In genomic region chr9:136694865-136695247, GRCh38 we compare ENCODE assay signal across 14 cellular contexts. TPM values are rescaled to one million over a fixed set of nuclear protein-coding genes. Genes with fewer than 3 reads are reported as not detected.
DNase-seq lines count a peak whose midpoint lies in the region; ATAC-seq and TF ChIP-seq lines count a peak whose summit lies in the region.
"Had no signal": no experiment of that assay in that cellular context is flagged by ENCODE, and none has a peak within 500 bp of the region (broad histone marks: within the 10 kb centered on the region; RNA-seq: fewer than 3 reads in every experiment).

No MANE protein-coding gene starts in this region.

- no peak for TF ChIP-seq POLR2A in HCT116 (IDR thresholded peaks at IDR 0.05; ENCODE audit: borderline replicate concordance, extremely low read depth, insufficient read depth, insufficient read length)
- no peak for TF ChIP-seq POLR2A in breast epithelium (IDR thresholded peaks at IDR 0.05)

- no peaks in the 10 kb centered on the region for H3K27me3 ChIP-seq in HCT116 (ENCODE audit: insufficient read depth, low read length)
- H3K27me3 ChIP-seq in breast epithelium: no peaks in the 10 kb centered on the region
- peaks cover 0 to 45% (median 0%) of the 10 kb centered on the region in 3 experiments for H3K27me3 ChIP-seq in neuronal stem cell (ENCODE audit: control insufficient read depth in 3 of 3, insufficient read depth in 3 of 3, low read depth in 1 of 3, low read length in 3 of 3)

- peak overlapping the region; percentile 54 for H2BK15ac ChIP-seq in neuronal stem cell (ENCODE audit: low read length)

- no peaks in the 10 kb centered on the region for H3K9me2 ChIP-seq in HCT116 (ENCODE audit: insufficient read depth)

- H3K9ac ChIP-seq in HCT116 (ENCODE audit: low read length) (peak overlapping the region; percentile 74), neuronal stem cell (ENCODE audit: low read depth, low read length, poor library complexity) (no peak overlapping the region)

- POLR2A ChIA-PET in HCT116 (lab: Charles Lee): no interaction called here

- CTCF ChIA-PET in HCT116 (lab: Charles Lee): interaction anchor here (1.1 to 1.2 kb wide), 2 partner anchors 60 to 210 kb away, joined by 3 read pairs; no protein-coding TSS in a partner anchor

- no peak overlapping the region for H3K4me3 ChIP-seq in HCT116 (replicated peaks in 1 of 2; ENCODE audit: low read depth in 1 of 2, low read length in 2 of 2)
- H3K4me3 ChIP-seq in breast epithelium: no peak overlapping the region
- no peak overlapping the region for H3K4me3 ChIP-seq in neuronal stem cell (ENCODE audit: low read length in 2 of 2)

- H3K36me3 Mint-ChIP-seq in endothelial cell (ENCODE audit: low read depth, unreplicated experiment): no peaks in the 10 kb centered on the region
- H3K36me3 Mint-ChIP-seq: CD4-positive, alpha-beta memory T cell had no signal

- no peak overlapping the region for H4K8ac ChIP-seq in neuronal stem cell (ENCODE audit: low read depth, low read length)

- H3K23ac ChIP-seq in neuronal stem cell (ENCODE audit: low read depth, low read length, poor library complexity): no peak overlapping the region

- ATAC-seq in HCT116 (no peak), HG02642 (IDR thresholded peaks at IDR 0.05; ENCODE audit: poor library complexity, unreplicated experiment) (no peak)

- peaks cover 5% of the 10 kb centered on the region for H3K79me1 ChIP-seq in neuronal stem cell (ENCODE audit: low read depth, low read length)

- RAD21 ChIA-PET in HCT116 (lab: Charles Lee; ENCODE audit: low non-redundant PET in 1 of 2, low total read pairs in 2 of 2, uncharacterized antibody in 2 of 2, unreplicated experiment in 2 of 2): no interaction called here

- H2AFZ ChIP-seq in HCT116 (ENCODE audit: low read depth, low read length, poor library complexity, severe bottlenecking) (no peak overlapping the region), neuronal stem cell (ENCODE audit: low read length) (no peak overlapping the region)

- H3K4me2 ChIP-seq in HCT116 (ENCODE audit: low read length) (peak overlapping the region; percentile 98), neuronal stem cell (ENCODE audit: insufficient read depth, low read length, poor library complexity, severe bottlenecking) (no peak overlapping the region)

- no peak for TF ChIP-seq RAD21 in HCT116 (IDR thresholded peaks at IDR 0.05; ENCODE audit: low read depth)

- H3K18ac ChIP-seq in neuronal stem cell (ENCODE audit: low read length): no peak overlapping the region

- H3K27me3 Mint-ChIP-seq in endothelial cell (ENCODE audit: unreplicated experiment): peaks cover 4% of the 10 kb centered on the region

- H3K36me3 ChIP-seq in HCT116 (ENCODE audit: control insufficient read depth in 1 of 2, insufficient read depth in 2 of 2, low read length in 2 of 2) (no peaks in the 10 kb centered on the region), breast epithelium (no peaks in the 10 kb centered on the region), neuronal stem cell (replicated peaks in 1 of 2; ENCODE audit: control insufficient read depth in 2 of 2, insufficient read depth in 2 of 2, low read length in 2 of 2) (no peaks in the 10 kb centered on the region)

- H3K4me1 ChIP-seq in HCT116 (ENCODE audit: control insufficient read depth in 1 of 2, insufficient read depth in 2 of 2, low read length in 2 of 2) (peaks cover 50 to 77% of the 10 kb centered on the region in 2 experiments), breast epithelium (no peaks in the 10 kb centered on the region), neuronal stem cell (ENCODE audit: control insufficient read depth in 2 of 2, insufficient read depth in 1 of 2, low read depth in 1 of 2, low read length in 2 of 2) (peaks cover 15 to 22% of the 10 kb centered on the region in 2 donors)

- H2BK120ac ChIP-seq in neuronal stem cell (ENCODE audit: low read depth, low read length): no peak overlapping the region

- H3K4ac ChIP-seq in neuronal stem cell (ENCODE audit: low read length): no peak overlapping the region

- no TSS peak for BruUV-seq in HCT116 (replicated peaks; lab: Mats Ljungman, UMichigan)

- H3K27ac Mint-ChIP-seq in endothelial cell (ENCODE audit: unreplicated experiment): no peak overlapping the region
- H3K27ac Mint-ChIP-seq: CD4-positive, alpha-beta memory T cell had no signal

- no peaks in the 10 kb centered on the region for H3K9me3 ChIP-seq in HCT116 (ENCODE audit: control insufficient read depth in 1 of 2, insufficient read depth in 1 of 2, low read depth in 1 of 2, low read length in 2 of 2)
- H3K9me3 ChIP-seq in breast epithelium: no peaks in the 10 kb centered on the region
- no peaks in the 10 kb centered on the region for H3K9me3 ChIP-seq in neuronal stem cell (replicated peaks in 1 of 2; ENCODE audit: control insufficient read depth in 2 of 2, insufficient read depth in 1 of 2, low read depth in 1 of 2, low read length in 2 of 2)

- no CpG with 5 or more reads among the region's 11 CpGs for WGBS in neuronal stem cell (ENCODE audit: extremely low coverage in 2 of 2, insufficient read length in 2 of 2, insufficient replicate concordance in 1 of 2), 2 donors

- no peak overlapping the region for H3K14ac ChIP-seq in neuronal stem cell (ENCODE audit: low read length)

- H3K9me3 Mint-ChIP-seq in endothelial cell (ENCODE audit: unreplicated experiment): no peaks in the 10 kb centered on the region
- H3K9me3 Mint-ChIP-seq: CD4-positive, alpha-beta memory T cell had no signal

- peak overlapping the region; percentile 75 for H2BK5ac ChIP-seq in neuronal stem cell (ENCODE audit: low read length)

- DNase-seq in HCT116 (ENCODE audit: low read depth, low spot score) (no peak), breast epithelium (ENCODE audit: low spot score in 2 of 2) (no peak), neuronal stem cell (ENCODE audit: low spot score) (no peak), NCI-H226 (no peak), NCI-H345 treated with DMSO at 0.1 percent for 48 hours (lab: John Stamatoyannopoulos, UW; ENCODE audit: unreplicated experiment) (no peak), endothelial cell (ENCODE audit: low spot score) (no peak)
- DNase-seq: CD4-positive, alpha-beta memory T cell; GF-D8; NCI-H1436 had no signal

- no peaks in the 10 kb centered on the region for H4K20me1 ChIP-seq in HCT116 (ENCODE audit: insufficient read depth)

- peaks cover 19% of the 10 kb centered on the region for H3K4me1 Mint-ChIP-seq in endothelial cell (ENCODE audit: unreplicated experiment)

- TF ChIP-seq CTCF in 22Rv1 (IDR thresholded peaks at IDR 0.05) (no peak), HCT116 (IDR thresholded peaks at IDR 0.05 in 2 of 3, conservative IDR thresholded peaks at IDR 0.05 in 1 of 3; ENCODE audit: borderline replicate concordance in 1 of 3, insufficient read depth in 1 of 3, low read depth in 2 of 3, low read length in 2 of 3) (no peak), breast epithelium (IDR thresholded peaks at IDR 0.05) (no peak), endothelial cell (IDR thresholded peaks at IDR 0.05; ENCODE audit: unreplicated experiment) (no peak)

- H4K91ac ChIP-seq in neuronal stem cell (ENCODE audit: low read depth, low read length, poor library complexity): no peak overlapping the region

- H2AK5ac ChIP-seq in neuronal stem cell (ENCODE audit: low read depth, low read length): no peak overlapping the region

- no peak overlapping the region for H2BK12ac ChIP-seq in neuronal stem cell (ENCODE audit: low read length)

- intact Hi-C loops in HCT116 (cut with micrococcal nuclease): loop anchor here (1.0 to 2.0 kb wide), 3 partner anchors 34 to 210 kb away; no protein-coding TSS in a partner anchor
- intact Hi-C loops in breast epithelium (cut with DNase I; ENCODE audit: low total_unique reads): no loop called here

- no peaks in the 10 kb centered on the region for H3K79me2 ChIP-seq in HCT116 (ENCODE audit: insufficient read depth, low read length)

- H3K27ac ChIP-seq in 22Rv1 (peak overlapping the region; percentile 56), HCT116 (ENCODE audit: low read depth, low read length) (peak overlapping the region; percentile 35; the same call in 1 of the 2 replicates), breast epithelium (peak overlapping the region; percentile 65 to 79), neuronal stem cell (replicated peaks; ENCODE audit: low read length) (no peak overlapping the region)

- H3K4me3 Mint-ChIP-seq in endothelial cell (ENCODE audit: unreplicated experiment): no peak overlapping the region
- H3K4me3 Mint-ChIP-seq: CD4-positive, alpha-beta memory T cell had no signal

TF ChIP-seq in HCT116, 20 proteins besides CTCF, POLR2A, EP300 and RAD21 (continues in another document):
- TF ChIP-seq EGR1 (IDR thresholded peaks at IDR 0.05; ENCODE audit: low read depth) (no peak), SP1 (IDR thresholded peaks at IDR 0.05; ENCODE audit: low read depth) (no peak), ZFX (IDR thresholded peaks at IDR 0.05) (no peak), EZH2phosphoT487 (IDR thresholded peaks at IDR 0.05; ENCODE audit: borderline replicate concordance) (no peak)

RNA-seq across cellular contexts. Expression of gene AGPAT2, which starts 7.6 kb away (rescaled TPM):
- total RNA-seq in HCT116 (2021; ENCODE audit: unreplicated experiment) (86.0 TPM), breast epithelium (100 to 1,000 TPM; 106 to 551 (median 110) TPM), endothelial cell (ENCODE audit: unreplicated experiment) (38.9 TPM)
- 84.7 and 91.2 TPM in 2 replicates for polyA plus RNA-seq in HCT116 (2012)
- 3.7 TPM for polyA plus RNA-seq in neuronal stem cell (2013, experiment 1 of 2)
- 3.5 TPM for polyA plus RNA-seq in neuronal stem cell (2013, experiment 2 of 2)

RNA-seq across cellular contexts. Expression of gene DIPK1B, which starts 17.5 kb away (rescaled TPM):
- total RNA-seq in HCT116 (2021; ENCODE audit: unreplicated experiment) (15.6 TPM), breast epithelium (1 to 10 TPM; 4.8 to 8.2 (median 5.6) TPM), endothelial cell (ENCODE audit: unreplicated experiment) (293 TPM)
- polyA plus RNA-seq in HCT116 (2012): 13.9 and 14.7 TPM in 2 replicates
- polyA plus RNA-seq in neuronal stem cell (2013, experiment 1 of 2): 40.0 TPM
- polyA plus RNA-seq in neuronal stem cell (2013, experiment 2 of 2): 39.1 TPM
- total RNA-seq: CD4-positive, alpha-beta memory T cell; LHCN-M2 had no signal
- polyA plus RNA-seq: CD4-positive, alpha-beta memory T cell had no signal

RNA-seq across cellular contexts. Expression of gene EGFL7, which starts 32.1 kb away (rescaled TPM):
- total RNA-seq in HCT116 (2021; ENCODE audit: unreplicated experiment) (82.0 TPM), breast epithelium (100 to 1,000 TPM in 1 of 3 donors, 10 to 100 TPM in 2; 48.9 to 138 (median 53.4) TPM), endothelial cell (ENCODE audit: unreplicated experiment) (945 TPM)
- polyA plus RNA-seq in HCT116 (2012): 87.5 and 89.7 TPM in 2 replicates
- 33.1 TPM for polyA plus RNA-seq in neuronal stem cell (2013, experiment 1 of 2)
- polyA plus RNA-seq in neuronal stem cell (2013, experiment 2 of 2): 32.0 TPM
- total RNA-seq: CD4-positive, alpha-beta memory T cell; OCI-LY7 had no signal

RNA-seq across cellular contexts. Expression of gene LCN10, which starts 47.9 kb away (rescaled TPM):
- total RNA-seq in HCT116 (2021; ENCODE audit: unreplicated experiment) (not detected), breast epithelium (1 to 10 TPM in 2 of 3 donors, under 1 TPM in 1; 0.73 to 6.9 (median 6.7) TPM), endothelial cell (ENCODE audit: unreplicated experiment) (not detected)
- polyA plus RNA-seq in HCT116 (2012): 0.07 TPM in 1 of 2 replicates, not detected in the other
- polyA plus RNA-seq in neuronal stem cell (2013, experiment 1 of 2): 0.10 TPM
- 0.12 TPM for polyA plus RNA-seq in neuronal stem cell (2013, experiment 2 of 2)
- total RNA-seq: IMR-90, LHCN-M2, OCI-LY7 had no signal
- polyA plus RNA-seq: IMR-90 had no signal

RNA-seq across cellular contexts. Expression of gene LCN6, which starts 53.5 kb away (rescaled TPM):
- total RNA-seq in HCT116 (2021; ENCODE audit: unreplicated experiment) (not detected), breast epithelium (10 to 100 TPM in 1 of 3 donors, 1 to 10 TPM in 2; 4.1 to 12.2 (median 9.5) TPM), endothelial cell (ENCODE audit: unreplicated experiment) (not detected)
- polyA plus RNA-seq in HCT116 (2012): not detected in 2 replicates
- polyA plus RNA-seq in neuronal stem cell (2013, experiment 1 of 2): not detected
- polyA plus RNA-seq in neuronal stem cell (2013, experiment 2 of 2): not detected
- total RNA-seq: CD4-positive, alpha-beta memory T cell; IMR-90; LHCN-M2; OCI-LY7 had no signal
- polyA plus RNA-seq: CD4-positive, alpha-beta memory T cell; IMR-90 had no signal

Comparison
In these comparisons a context has a peak if more than half of its experiments do, and no peak if none do; other contexts are left out.
1. RNA of gene DIPK1B, which starts 17.5 kb away (total RNA-seq): 293 TPM in endothelial cell (single experiment); 15.6 TPM in HCT116 (single experiment) and 4.8 to 8.2 TPM in breast epithelium; every median in the first group is over 10 times any median in the second.